In genomic region chr2:134257516-134257915, GRCh38 we compare ENCODE assay signal across 2 cellular contexts.
TF ChIP-seq lines count a peak whose summit lies in the region.

No MANE protein-coding gene starts in this region.

TF ChIP-seq in GM12878, 131 proteins besides CTCF, POLR2A, EP300 and RAD21:
- TF ChIP-seq REST (IDR thresholded peaks at IDR 0.05; ENCODE audit: low read depth, low read length) (no peak), ZNF687 (IDR thresholded peaks at IDR 0.05) (no peak), PBX3 (IDR thresholded peaks at IDR 0.05; ENCODE audit: insufficient replicate concordance, low read depth, low read length) (no peak), GABPA (IDR thresholded peaks at IDR 0.05; ENCODE audit: low read depth) (no peak), SREBF2 (IDR thresholded peaks at IDR 0.05; ENCODE audit: low read length) (no peak), CHD4 (IDR thresholded peaks at IDR 0.05) (no peak), ZBED1 (IDR thresholded peaks at IDR 0.05; ENCODE audit: borderline replicate concordance) (no peak), TCF7 (IDR thresholded peaks at IDR 0.05; ENCODE audit: borderline replicate concordance) (no peak), BRCA1 (IDR thresholded peaks at IDR 0.05; ENCODE audit: low read depth, low read length) (no peak), MTA2 (IDR thresholded peaks at IDR 0.05; ENCODE audit: low read depth) (no peak), ZBTB4 (CRISPR knock-in tag; IDR thresholded peaks at IDR 0.05) (no peak), NRF1 (conservative IDR thresholded peaks at IDR 0.05; ENCODE audit: low read depth, low read length) (no peak), POU2F2 (IDR thresholded peaks at IDR 0.05; ENCODE audit: borderline replicate concordance, low read depth, low read length) (no peak)
TF ChIP-seq in GM12878: peak in this region for 0.

TF ChIP-seq in neural cell, 6 proteins besides CTCF, POLR2A, EP300 and RAD21 (continued from another document):
- TF ChIP-seq REST (IDR thresholded peaks at IDR 0.05; ENCODE audit: borderline replicate concordance) (no peak), MXI1 (conservative IDR thresholded peaks at IDR 0.05; ENCODE audit: poor library complexity, severe bottlenecking) (no peak)
